In the genomic region with DNA sequence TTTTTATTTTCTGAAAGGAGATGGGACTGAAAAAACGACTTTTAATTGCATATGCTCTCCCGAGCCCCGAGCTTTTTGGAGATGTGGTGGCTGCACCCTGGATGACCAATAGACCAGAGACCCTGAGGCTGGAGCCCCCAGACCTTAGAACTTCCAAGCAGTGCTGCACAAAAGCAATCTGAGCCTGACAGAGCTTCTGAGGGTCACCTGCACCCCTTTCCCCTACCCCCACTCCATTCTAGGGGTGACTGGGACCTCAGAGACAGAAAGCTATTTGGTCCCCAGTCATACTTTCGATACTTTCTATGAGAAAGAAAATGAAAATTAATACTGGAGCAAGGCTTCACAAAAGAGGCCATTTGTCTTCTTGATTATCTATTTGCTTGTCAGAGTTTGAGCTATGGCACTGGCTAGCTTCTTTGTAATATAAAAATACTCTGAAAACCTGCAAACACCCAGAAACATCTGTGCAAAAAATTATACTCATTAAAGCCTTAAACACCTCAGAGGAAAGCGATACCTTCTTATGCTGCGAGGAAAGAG, we compare ENCODE assay signal across 17 cellular contexts. TPM values are rescaled to one million over a fixed set of nuclear protein-coding genes. Genes with fewer than 3 reads are reported as not detected.
DNase-seq lines count a peak whose midpoint lies in the region; ATAC-seq, FAIRE-seq and TF ChIP-seq lines count a peak whose summit lies in the region.
"Had no signal": no experiment of that assay in that cellular context is flagged by ENCODE, and none has a peak within 500 bp of the region (broad histone marks: within the 10 kb centered on the region; RNA-seq: fewer than 3 reads in every experiment).

No MANE protein-coding gene starts in this region.

- no peaks in the 10 kb centered on the region for H3K9me2 ChIP-seq in PC-3 (replicated peaks; ENCODE audit: low read length)

- H3K23ac ChIP-seq in H1 (ENCODE audit: insufficient read length) (no peak overlapping the region), mesenchymal stem cell (ENCODE audit: low read length in 2 of 2) (no peak overlapping the region)

- no peak for DNase-seq in PC-3
- no peak for DNase-seq in H1 (ENCODE audit: low read depth in 1 of 2, low spot score in 2 of 2)
- no peak for DNase-seq in mesenchymal stem cell
- no peak for DNase-seq in transverse colon
- no peak for DNase-seq in T-helper 17 cell
- DNase-seq in SIG-M5 (lab: John Stamatoyannopoulos, UW): no peak
- DNase-seq: heart left ventricle; occipital lobe; right cardiac atrium; stimulated activated CD4-positive, alpha-beta T cell treated with anti-CD3 and anti-CD28 coated beads, Interleukin-2, amount 100 ng/mL, for 24 hours; WERI-Rb-1 had no signal

- H3K36me3 Mint-ChIP-seq in T-helper 17 cell (ENCODE audit: low read depth): peaks cover 5% of the 10 kb centered on the region

- POLR2A ChIA-PET in PC-3 (lab: Charles Lee; ENCODE audit: unreplicated experiment) (interaction anchor here (0.6 kb wide), 1 partner anchor 143 kb away, joined by 4 read pairs; no protein-coding TSS in a partner anchor), H1 (lab: Charles Lee; ENCODE audit: partially characterized antibody) (no interaction called here)

- H3K27me3 ChIP-seq in PC-3 (ENCODE audit: low read length) (no peaks in the 10 kb centered on the region), H1 (replicated peaks in 1 of 4; ENCODE audit: control insufficient read depth in 3 of 4, extremely low read depth in 1 of 4, insufficient read depth in 3 of 4, low read length in 3 of 4) (peaks cover 99 to 100% (median 100%) of the 10 kb centered on the region in 4 experiments), mesenchymal stem cell (ENCODE audit: control insufficient read depth in 1 of 2, insufficient read depth in 1 of 2, low read length in 2 of 2) (peaks cover 0 to 4% of the 10 kb centered on the region in 2 experiments), transverse colon (peaks cover 3% of the 10 kb centered on the region)

- H3K23me2 ChIP-seq in H1 (ENCODE audit: low read depth, low read length): no peaks in the 10 kb centered on the region

- H4K20me1 ChIP-seq in PC-3 (ENCODE audit: low read length) (no peaks in the 10 kb centered on the region), H1 (replicated peaks in 1 of 2; ENCODE audit: control insufficient read depth in 1 of 2, insufficient read depth in 2 of 2, low read length in 2 of 2) (peaks cover 18 to 44% of the 10 kb centered on the region in 2 experiments)

- in situ Hi-C loops in transverse colon (cut with MboI; ENCODE audit: low pct_ligation_motif_present in 1 of 4, low pct_unique_long_range_greater_than_20kb in 1 of 4, low sequenced_read_pairs in 3 of 4): no loop called here

- H3K36me3 ChIP-seq in PC-3 (ENCODE audit: low read depth, low read length) (no peaks in the 10 kb centered on the region), H1 (ENCODE audit: control insufficient read depth in 2 of 4, insufficient read depth in 4 of 4, low read length in 3 of 4) (no peaks in the 10 kb centered on the region; a peak in 1 of 8 replicates), mesenchymal stem cell (ENCODE audit: control insufficient read depth in 1 of 2, insufficient read depth in 2 of 2, low read depth in 1 of 2, low read length in 2 of 2) (peaks cover 10 to 15% of the 10 kb centered on the region in 2 experiments), transverse colon (no peaks in the 10 kb centered on the region)
- H3K36me3 ChIP-seq: heart left ventricle, WERI-Rb-1 had no signal

- H3K4me3 ChIP-seq in PC-3 (ENCODE audit: low read length) (no peak overlapping the region), H1 (ENCODE audit: extremely low read depth in 1 of 4, insufficient read depth in 2 of 4, low read depth in 3 of 4, low read length in 4 of 4) (no peak overlapping the region), mesenchymal stem cell (ENCODE audit: insufficient read depth in 1 of 2, low read depth in 1 of 2, low read length in 2 of 2) (peak overlapping the region in 1 of 2 experiments; percentile 76), transverse colon (peak overlapping the region in 1 of 4 donors; percentile 28)
- H3K4me3 ChIP-seq: coronary artery, heart left ventricle had no signal

- no peak overlapping the region for H4K5ac ChIP-seq in H1 (ENCODE audit: insufficient read length, low read depth, low read length)

- no peak overlapping the region for H2BK120ac ChIP-seq in H1 (replicated peaks; ENCODE audit: low read depth, low read length)
- peak overlapping the region; percentile 12 for H2BK120ac ChIP-seq in mesenchymal stem cell (ENCODE audit: low read depth, low read length)

- H2BK12ac ChIP-seq in H1 (ENCODE audit: low read depth, low read length) (no peak overlapping the region), mesenchymal stem cell (ENCODE audit: low read length in 2 of 2) (peak overlapping the region in 1 of 2 experiments; percentile 6)

- H3K4me1 Mint-ChIP-seq in T-helper 17 cell: peaks cover 27% of the 10 kb centered on the region

- peak overlapping the region; percentile 22; the same call in 1 of the 2 replicates for H2AFZ ChIP-seq in PC-3 (ENCODE audit: low read length)
- H2AFZ ChIP-seq in H1 (ENCODE audit: low read length): no peak overlapping the region
- no peak overlapping the region for H2AFZ ChIP-seq in mesenchymal stem cell (ENCODE audit: low read depth, low read length)

- H3K79me2 ChIP-seq in PC-3 (ENCODE audit: low read length) (no peaks in the 10 kb centered on the region), H1 (ENCODE audit: control insufficient read depth in 1 of 2, insufficient read depth in 2 of 2, low read length in 2 of 2) (no peaks in the 10 kb centered on the region)

- H4K8ac ChIP-seq in H1 (ENCODE audit: extremely low read depth, insufficient read depth, low read length) (no peak overlapping the region), mesenchymal stem cell (ENCODE audit: low read length) (no peak overlapping the region)

- TF ChIP-seq POLR2A in H1 (IDR thresholded peaks at IDR 0.05; ENCODE audit: control extremely low read depth in 1 of 2, low read depth in 2 of 2, low read length in 2 of 2) (no peak), transverse colon (IDR thresholded peaks at IDR 0.05) (no peak)

- CTCF ChIA-PET in PC-3 (lab: Charles Lee) (interaction anchor here (0.6 to 0.8 kb wide), 2 partner anchors 12 to 58 kb away, joined by 4 read pairs; no protein-coding TSS in a partner anchor), H1 (lab: Charles Lee; ENCODE audit: partially characterized antibody) (interaction anchor here (0.7 to 1.4 kb wide), 7 partner anchors 10 to 253 kb away, joined by 3 to 4 read pairs (median 3); no protein-coding TSS in a partner anchor)

- H2BK15ac ChIP-seq in H1 (ENCODE audit: low read length) (no peak overlapping the region), mesenchymal stem cell (ENCODE audit: low read depth, poor library complexity, severe bottlenecking) (peak overlapping the region; percentile 74)

- peaks cover 20% of the 10 kb centered on the region for H3K4me1 ChIP-seq in PC-3 (ENCODE audit: insufficient read depth, low read length)
- peaks cover 0 to 9% (median 3%) of the 10 kb centered on the region in 4 experiments; a peak in 4 of 7 replicates for H3K4me1 ChIP-seq in H1 (replicated peaks in 1 of 4; ENCODE audit: control insufficient read depth in 3 of 4, insufficient read depth in 4 of 4, low read length in 3 of 4)
- H3K4me1 ChIP-seq in mesenchymal stem cell (ENCODE audit: control insufficient read depth, insufficient read depth, low read depth, low read length): peaks cover 37% of the 10 kb centered on the region
- H3K4me1 ChIP-seq in transverse colon: peaks cover 36 to 92% (median 72%) of the 10 kb centered on the region in 4 donors

- no peak overlapping the region for H3K56ac ChIP-seq in H1 (replicated peaks; ENCODE audit: insufficient read length, low read depth, low read length)

- H3K4ac ChIP-seq in H1 (replicated peaks; ENCODE audit: insufficient read length, low read depth, low read length) (no peak overlapping the region), mesenchymal stem cell (ENCODE audit: low read depth in 1 of 2, low read length in 2 of 2) (peak overlapping the region in 1 of 2 experiments; percentile 54)

- intact Hi-C loops in PC-3 (cut with micrococcal nuclease) (no loop called here), transverse colon (cut with DNase I; ENCODE audit: low total_unique reads) (loop anchor here (5.0 kb wide), 1 partner anchor 32 kb away; no protein-coding TSS in a partner anchor)

- H2BK20ac ChIP-seq in H1 (ENCODE audit: low read length): no peak overlapping the region

- TF ChIP-seq CTCF in PC-3 (conservative IDR thresholded peaks at IDR 0.05; ENCODE audit: low read depth, low read length): no peak
- no peak for TF ChIP-seq CTCF in H1 (IDR thresholded peaks at IDR 0.05; ENCODE audit: control extremely low read depth in 1 of 3, insufficient read depth in 1 of 3, low read depth in 1 of 3, low read length in 3 of 3)
- TF ChIP-seq CTCF in transverse colon (IDR thresholded peaks at IDR 0.05): no peak

- peaks cover 15% of the 10 kb centered on the region for H3K27me3 Mint-ChIP-seq in T-helper 17 cell

- no peak for TF ChIP-seq RAD21 in H1 (IDR thresholded peaks at IDR 0.05 in 1 of 2, conservative IDR thresholded peaks at IDR 0.05 in 1 of 2; ENCODE audit: low read depth in 2 of 2, low read length in 2 of 2)

- H3K27ac ChIP-seq in PC-3 (ENCODE audit: low read length) (no peak overlapping the region), H1 (ENCODE audit: low read depth, low read length) (no peak overlapping the region), mesenchymal stem cell (ENCODE audit: low read length, poor library complexity, severe bottlenecking) (no peak overlapping the region), transverse colon (peak overlapping the region; percentile 89 to 95 (median 92))
- H3K27ac ChIP-seq: C4-2B, WERI-Rb-1 had no signal

- H3K9ac ChIP-seq in PC-3 (ENCODE audit: low read length) (no peak overlapping the region), H1 (replicated peaks in 1 of 4; ENCODE audit: extremely low read depth in 1 of 4, low read depth in 3 of 4, low read length in 3 of 4) (no peak overlapping the region), mesenchymal stem cell (ENCODE audit: low read length) (peak overlapping the region; percentile 95)

- H2BK5ac ChIP-seq in H1 (ENCODE audit: low read depth, low read length) (no peak overlapping the region), mesenchymal stem cell (ENCODE audit: low read depth, low read length, poor library complexity, severe bottlenecking) (no peak overlapping the region)

- H3K79me1 ChIP-seq in H1 (ENCODE audit: low read depth, low read length) (no peaks in the 10 kb centered on the region), mesenchymal stem cell (replicated peaks; ENCODE audit: low read length, poor library complexity, severe bottlenecking) (peaks cover 5% of the 10 kb centered on the region)

- no peak overlapping the region for H2AK5ac ChIP-seq in H1 (ENCODE audit: low read depth, low read length)
- no peak overlapping the region for H2AK5ac ChIP-seq in mesenchymal stem cell (ENCODE audit: low read length, severe bottlenecking)

- H3K4me2 ChIP-seq in PC-3 (ENCODE audit: low read length) (peak overlapping the region; percentile 51), H1 (ENCODE audit: insufficient read depth in 1 of 2, low read depth in 2 of 2, low read length in 2 of 2) (no peak overlapping the region), mesenchymal stem cell (ENCODE audit: low read length, poor library complexity, severe bottlenecking) (peak overlapping the region; percentile 52)

- H3K4me3 Mint-ChIP-seq in T-helper 17 cell: no peak overlapping the region

- no peak overlapping the region for H3K27ac Mint-ChIP-seq in T-helper 17 cell
- H3K27ac Mint-ChIP-seq: activated T-helper 2 cell treated with anti-CD3 and anti-CD28 coated beads, Interferon-gamma antibody, Interleukin-2, Interleukin-4, amounts not matched to agents 10 μg/mL and 5 μg/mL and 100 μg/mL, durations not matched to agents 14 hours and 24 hours and 36 hours had no signal

- H3K9me3 ChIP-seq in PC-3 (ENCODE audit: low read length): no peaks in the 10 kb centered on the region
- no peaks in the 10 kb centered on the region for H3K9me3 ChIP-seq in H1 (ENCODE audit: insufficient read depth in 2 of 2, low read depth in 1 of 2, low read length in 1 of 2)
- H3K9me3 ChIP-seq in mesenchymal stem cell (ENCODE audit: control insufficient read depth, low read length): no peaks in the 10 kb centered on the region
- no peaks in the 10 kb centered on the region for H3K9me3 ChIP-seq in transverse colon
- H3K9me3 ChIP-seq in T-helper 17 cell (ENCODE audit: control insufficient read depth, low read length, poor library complexity, severe bottlenecking): no peaks in the 10 kb centered on the region
- H3K9me3 ChIP-seq: heart left ventricle had no signal

- WGBS in H1 (ENCODE audit: extremely low coverage in 1 of 2, insufficient coverage in 1 of 2, insufficient read length in 1 of 2, insufficient replicate concordance in 2 of 2, low coverage in 1 of 2, low lambda C conversion rate in 2 of 2, missing lambda C conversion rate in 1 of 2), 2 experiments: 29% methylated on average over 6 of the region's 6 CpGs; no CpG with 5 or more reads in 1 of the 2 experiments
- WGBS in mesenchymal stem cell: 9% methylated on average over 5 of the region's 6 CpGs
- 62 to 89% methylated on average over 4 to 6 of the region's 6 CpGs for WGBS in transverse colon (ENCODE audit: low coverage in 1 of 2), 2 donors

- ATAC-seq in PC-3 (no peak), T-helper 17 cell (no peak), HG02571 (IDR thresholded peaks at IDR 0.05; ENCODE audit: unreplicated experiment) (no peak)
- ATAC-seq: heart left ventricle, right cardiac atrium had no signal

- BruUV-seq in PC-3 (replicated peaks; lab: Mats Ljungman, UMichigan): no TSS peak

- H4K91ac ChIP-seq in H1 (replicated peaks; ENCODE audit: insufficient read length, low read length): no peak overlapping the region
- peak overlapping the region; percentile 14 for H4K91ac ChIP-seq in mesenchymal stem cell (ENCODE audit: low read length)

- H3K18ac ChIP-seq in H1 (ENCODE audit: extremely low read depth, low read length) (no peak overlapping the region), mesenchymal stem cell (ENCODE audit: low read depth in 1 of 2, low read length in 2 of 2) (peak overlapping the region in 1 of 2 experiments; percentile 80)

- TF ChIP-seq EP300 in H1 (IDR thresholded peaks at IDR 0.05; ENCODE audit: borderline replicate concordance in 1 of 2, low read depth in 2 of 2, low read length in 2 of 2) (no peak), transverse colon (IDR thresholded peaks at IDR 0.05; ENCODE audit: low read depth) (no peak)

- no peaks in the 10 kb centered on the region for H3F3A ChIP-seq in PC-3 (ENCODE audit: low read length, unreplicated experiment)

- H3K14ac ChIP-seq in H1 (ENCODE audit: insufficient read length) (no peak overlapping the region), mesenchymal stem cell (ENCODE audit: low read length in 2 of 2) (no peak overlapping the region)

- no peak for FAIRE-seq in H1 (lab: Jason Lieb, UNC)
- FAIRE-seq: islet of Langerhans had no signal

RNA-seq across cellular contexts. Expression of a gene that starts 3.6 kb away (rescaled TPM):
- total RNA-seq in PC-3 (2014; rRNA removed) (0.22 and 0.58 TPM in 2 replicates), transverse colon (1 to 10 TPM in 3 of 4 donors, not detected in 1; 1.9 to 4.8 (median 2.0) TPM), T-helper 17 cell (1 to 10 TPM in 1 of 2 donors, under 1 TPM in 1; 0.91 to 1.8 TPM)
- not detected in 2 replicates for total RNA-seq in H1 (2021; fragmentation: NEBNext Ultra II Directional; extraction: Animal tissue kit (Norgen Biotek cat#: 25700))
- polyA plus RNA-seq in H1 (2011; rRNA removed): not detected in 2 replicates
- polyA plus RNA-seq in H1 (2011; cell fraction: cytosol; rRNA removed): not detected
- not detected for polyA plus RNA-seq in H1 (2011; cell fraction: nucleus; rRNA removed)
- not detected in 4 replicates for polyA plus RNA-seq in H1 (2012, experiment 1 of 2)
- not detected for polyA plus RNA-seq in H1 (2012, experiment 2 of 2)
- not detected for polyA plus RNA-seq in H1 (2013, experiment 1 of 2)
- not detected for polyA plus RNA-seq in H1 (2013, experiment 2 of 2)
- polyA minus RNA-seq in H1 (2011; rRNA and poly(A)+ RNA removed): not detected in 2 replicates
- not detected for polyA minus RNA-seq in H1 (2011; cell fraction: cytosol; rRNA and poly(A)+ RNA removed)
- not detected for polyA minus RNA-seq in H1 (2011; cell fraction: nucleus; rRNA and poly(A)+ RNA removed)
- 5.9 TPM for polyA plus RNA-seq in mesenchymal stem cell (2013, experiment 1 of 2)
- polyA plus RNA-seq in mesenchymal stem cell (2013, experiment 2 of 2): 5.9 TPM
- total RNA-seq: occipital lobe had no signal

RNA-seq across cellular contexts. Expression of a gene that starts 15.4 kb away (rescaled TPM):
- total RNA-seq in PC-3 (2014; rRNA removed): 6.0 and 8.8 TPM in 2 replicates
- not detected in 2 replicates for total RNA-seq in H1 (2021; fragmentation: NEBNext Ultra II Directional; extraction: Animal tissue kit (Norgen Biotek cat#: 25700))
- not detected in 2 replicates for polyA plus RNA-seq in H1 (2011; rRNA removed)
- polyA plus RNA-seq in H1 (2011; cell fraction: cytosol; rRNA removed): not detected
- polyA plus RNA-seq in H1 (2011; cell fraction: nucleus; rRNA removed): not detected
- 0.28 TPM in 1 of 4 replicates, not detected in the others for polyA plus RNA-seq in H1 (2012, experiment 1 of 2)
- polyA plus RNA-seq in H1 (2012, experiment 2 of 2): not detected
- polyA plus RNA-seq in H1 (2013, experiment 1 of 2): not detected
- not detected for polyA plus RNA-seq in H1 (2013, experiment 2 of 2)
- 0.19 TPM in 1 of 2 replicates, not detected in the other for polyA minus RNA-seq in H1 (2011; rRNA and poly(A)+ RNA removed)
- polyA minus RNA-seq in H1 (2011; cell fraction: cytosol; rRNA and poly(A)+ RNA removed): not detected
- 1.00 TPM for polyA minus RNA-seq in H1 (2011; cell fraction: nucleus; rRNA and poly(A)+ RNA removed)
- 39.4 TPM for polyA plus RNA-seq in mesenchymal stem cell (2013, experiment 1 of 2)
- 35.7 TPM for polyA plus RNA-seq in mesenchymal stem cell (2013, experiment 2 of 2)
- total RNA-seq in transverse colon: 10 to 100 TPM; 25.7 to 57.1 (median 34.9) TPM
- total RNA-seq in T-helper 17 cell: 1 to 10 TPM; 1.7 to 4.6 TPM
- total RNA-seq: occipital lobe had no signal

RNA-seq across cellular contexts. Expression of a gene that starts 19.0 kb away (rescaled TPM):
- 0.40 and 0.95 TPM in 2 replicates for total RNA-seq in PC-3 (2014; rRNA removed)
- total RNA-seq in H1 (2021; fragmentation: NEBNext Ultra II Directional; extraction: Animal tissue kit (Norgen Biotek cat#: 25700)): not detected in 2 replicates
- polyA plus RNA-seq in H1 (2011; rRNA removed): not detected in 2 replicates
- polyA plus RNA-seq in H1 (2011; cell fraction: cytosol; rRNA removed): not detected
- not detected for polyA plus RNA-seq in H1 (2011; cell fraction: nucleus; rRNA removed)
- polyA plus RNA-seq in H1 (2012, experiment 1 of 2): not detected in 4 replicates
- polyA plus RNA-seq in H1 (2012, experiment 2 of 2): not detected
- not detected for polyA plus RNA-seq in H1 (2013, experiment 1 of 2)
- not detected for polyA plus RNA-seq in H1 (2013, experiment 2 of 2)
- 0.07 TPM in 1 of 2 replicates, not detected in the other for polyA minus RNA-seq in H1 (2011; rRNA and poly(A)+ RNA removed)
- not detected for polyA minus RNA-seq in H1 (2011; cell fraction: cytosol; rRNA and poly(A)+ RNA removed)
- not detected for polyA minus RNA-seq in H1 (2011; cell fraction: nucleus; rRNA and poly(A)+ RNA removed)
- 15.0 TPM for polyA plus RNA-seq in mesenchymal stem cell (2013, experiment 1 of 2)
- 14.1 TPM for polyA plus RNA-seq in mesenchymal stem cell (2013, experiment 2 of 2)
- total RNA-seq in transverse colon: 10 to 100 TPM; 10.5 to 35.4 (median 18.7) TPM
- not detected for total RNA-seq in T-helper 17 cell
- total RNA-seq: activated CD8-positive, alpha-beta memory T cell treated with anti-CD3 and anti-CD28 coated beads for 36 hours; activated T-helper 2 cell treated with anti-CD3 and anti-CD28 coated beads, Interferon-gamma antibody, Interleukin-2, Interleukin-4, amounts not matched to agents 10 μg/mL and 5 μg/mL and 100 μg/mL, durations not matched to agents 14 hours and 24 hours and 36 hours; occipital lobe had no signal

RNA-seq across cellular contexts. Expression of a gene that starts 29.7 kb away (rescaled TPM):
- 1.1 TPM in 1 of 2 replicates, not detected in the other for total RNA-seq in PC-3 (2014; rRNA removed)
- not detected in 2 replicates for total RNA-seq in H1 (2021; fragmentation: NEBNext Ultra II Directional; extraction: Animal tissue kit (Norgen Biotek cat#: 25700))
- polyA plus RNA-seq in H1 (2011; rRNA removed): not detected in 2 replicates
- not detected for polyA plus RNA-seq in H1 (2011; cell fraction: cytosol; rRNA removed)
- polyA plus RNA-seq in H1 (2011; cell fraction: nucleus; rRNA removed): not detected
- not detected in 4 replicates for polyA plus RNA-seq in H1 (2012, experiment 1 of 2)
- polyA plus RNA-seq in H1 (2012, experiment 2 of 2): not detected
- polyA plus RNA-seq in H1 (2013, experiment 1 of 2): not detected
- not detected for polyA plus RNA-seq in H1 (2013, experiment 2 of 2)
- polyA minus RNA-seq in H1 (2011; rRNA and poly(A)+ RNA removed): not detected in 2 replicates
- polyA minus RNA-seq in H1 (2011; cell fraction: cytosol; rRNA and poly(A)+ RNA removed): not detected
- 0.90 TPM for polyA minus RNA-seq in H1 (2011; cell fraction: nucleus; rRNA and poly(A)+ RNA removed)
- 51.3 TPM for polyA plus RNA-seq in mesenchymal stem cell (2013, experiment 1 of 2)
- polyA plus RNA-seq in mesenchymal stem cell (2013, experiment 2 of 2): 53.0 TPM
- total RNA-seq in transverse colon: 10 to 100 TPM in 3 of 4 donors, not detected in 1; 13.5 to 93.9 (median 13.8) TPM
- total RNA-seq in T-helper 17 cell: 10 to 100 TPM in 1 of 2 donors, 1 to 10 TPM in 1; 4.5 to 18.8 TPM

RNA-seq across cellular contexts. Expression of a gene that starts 30.2 kb away (rescaled TPM):
- total RNA-seq in PC-3 (2014; rRNA removed) (9.5 and 11.3 TPM in 2 replicates), transverse colon (10 to 100 TPM; 42.7 to 78.4 (median 62.5) TPM), T-helper 17 cell (not detected)
- not detected in 2 replicates for total RNA-seq in H1 (2021; fragmentation: NEBNext Ultra II Directional; extraction: Animal tissue kit (Norgen Biotek cat#: 25700))
- polyA plus RNA-seq in H1 (2011; rRNA removed): not detected in 2 replicates
- not detected for polyA plus RNA-seq in H1 (2011; cell fraction: cytosol; rRNA removed)
- polyA plus RNA-seq in H1 (2011; cell fraction: nucleus; rRNA removed): not detected
- 0.09 to 0.17 TPM in 2 of 4 replicates, not detected in the others for polyA plus RNA-seq in H1 (2012, experiment 1 of 2)
- polyA plus RNA-seq in H1 (2012, experiment 2 of 2): not detected
- polyA plus RNA-seq in H1 (2013, experiment 1 of 2): not detected
- polyA plus RNA-seq in H1 (2013, experiment 2 of 2): not detected
- polyA minus RNA-seq in H1 (2011; rRNA and poly(A)+ RNA removed): not detected in 2 replicates
- polyA minus RNA-seq in H1 (2011; cell fraction: cytosol; rRNA and poly(A)+ RNA removed): not detected
- not detected for polyA minus RNA-seq in H1 (2011; cell fraction: nucleus; rRNA and poly(A)+ RNA removed)
- polyA plus RNA-seq in mesenchymal stem cell (2013, experiment 1 of 2): 37.1 TPM
- 35.9 TPM for polyA plus RNA-seq in mesenchymal stem cell (2013, experiment 2 of 2)
- total RNA-seq: occipital lobe had no signal

Comparison
In these comparisons a context has a peak if more than half of its experiments do, and no peak if none do; other contexts are left out.
1. H3K27ac ChIP-seq: peak in transverse colon (4 of 4); none in PC-3 (single experiment), H1 (single experiment) and mesenchymal stem cell (single experiment).
2. H3K4me2 ChIP-seq: peak in PC-3 (single experiment) and mesenchymal stem cell (single experiment); none in H1 (0 of 2).